ENCODE assay signal across 13 cellular contexts in genomic region chr4:144288011-144288903, GRCh38.
A peak's percentile ranks its signal among the peaks of the same experiment; 100 is the strongest.
DNase-seq lines count a peak whose midpoint lies in the region; ATAC-seq and TF ChIP-seq lines count a peak whose summit lies in the region.
"Had no signal": no experiment of that assay in that cellular context is flagged by ENCODE, and none has a peak within 500 bp of the region (broad histone marks: within the 10 kb centered on the region; RNA-seq: fewer than 3 reads in every experiment).

No MANE protein-coding gene starts in this region.

- intact Hi-C loops in esophagus squamous epithelium (cut with DNase I): no loop called here

- H3K27ac Mint-ChIP-seq in glutamatergic neuron (ENCODE audit: unreplicated experiment): no peak overlapping the region

- H3K27ac ChIP-seq in esophagus squamous epithelium: no peak overlapping the region
- H3K27ac ChIP-seq: KMS-11 had no signal

- H3K4me1 Mint-ChIP-seq in glutamatergic neuron (ENCODE audit: low read depth, unreplicated experiment): no peaks in the 10 kb centered on the region
- H3K4me1 Mint-ChIP-seq: central memory CD8-positive, alpha-beta T cell had no signal

- DNase-seq in glutamatergic neuron (peak; percentile 17), DMS53 treated with DMSO at 0.1 percent for 48 hours (lab: John Stamatoyannopoulos, UW; ENCODE audit: unreplicated experiment) (no peak), COLO829 (ENCODE audit: low spot score) (no peak), foreskin fibroblast (no peak), esophagus squamous epithelium (lab: John Stamatoyannopoulos, UW) (no peak)
- DNase-seq: foreskin melanocyte, NCI-H446 had no signal

- no peaks in the 10 kb centered on the region for H3K9me3 Mint-ChIP-seq in glutamatergic neuron (ENCODE audit: unreplicated experiment)

- H3K27me3 Mint-ChIP-seq in glutamatergic neuron (ENCODE audit: unreplicated experiment): no peaks in the 10 kb centered on the region
- H3K27me3 Mint-ChIP-seq: central memory CD8-positive, alpha-beta T cell had no signal

- WGBS in esophagus squamous epithelium, 2 donors: 77 to 83% methylated on average over 4 to 6 of the region's 6 CpGs

- H3K36me3 ChIP-seq in esophagus squamous epithelium: no peaks in the 10 kb centered on the region

- no peak for TF ChIP-seq POLR2A in esophagus squamous epithelium (IDR thresholded peaks at IDR 0.05)

- no peaks in the 10 kb centered on the region for H3K9me3 ChIP-seq in esophagus squamous epithelium

- peak; percentile 93 for ATAC-seq in GM18907 (IDR thresholded peaks at IDR 0.05; ENCODE audit: unreplicated experiment)
- ATAC-seq in GM21723 (IDR thresholded peaks at IDR 0.05; ENCODE audit: unreplicated experiment): peak; percentile 87
- ATAC-seq in HG03354 (IDR thresholded peaks at IDR 0.05; ENCODE audit: poor library complexity, severe bottlenecking, unreplicated experiment): peak; percentile 87

- no peaks in the 10 kb centered on the region for H3K27me3 ChIP-seq in esophagus squamous epithelium

- H3K4me3 ChIP-seq in foreskin fibroblast (ENCODE audit: low read depth in 1 of 2, low read length in 2 of 2) (no peak overlapping the region), esophagus squamous epithelium (no peak overlapping the region)
- H3K4me3 ChIP-seq: lung had no signal

- no peak for TF ChIP-seq CTCF in glutamatergic neuron (IDR thresholded peaks at IDR 0.05; ENCODE audit: partially characterized antibody, unreplicated experiment)
- TF ChIP-seq CTCF in foreskin fibroblast (IDR thresholded peaks at IDR 0.05; ENCODE audit: low read depth, low read length): no peak
- TF ChIP-seq CTCF in esophagus squamous epithelium (IDR thresholded peaks at IDR 0.05): no peak

- H3K4me1 ChIP-seq in esophagus squamous epithelium: no peaks in the 10 kb centered on the region

- H3K4me3 Mint-ChIP-seq in glutamatergic neuron (ENCODE audit: unreplicated experiment): no peak overlapping the region
- H3K4me3 Mint-ChIP-seq: central memory CD8-positive, alpha-beta T cell had no signal

- no peaks in the 10 kb centered on the region for H3K36me3 Mint-ChIP-seq in glutamatergic neuron (ENCODE audit: unreplicated experiment)
